20 cellular contexts compared by ENCODE assay signal in genomic region chr5:36719266-36719665, GRCh38.
A peak's percentile ranks its signal among the peaks of the same experiment; 100 is the strongest.
DNase-seq lines count a peak whose midpoint lies in the region; ATAC-seq, FAIRE-seq and TF ChIP-seq lines count a peak whose summit lies in the region.
"Had no signal": no experiment of that assay in that cellular context is flagged by ENCODE, and none has a peak within 500 bp of the region (broad histone marks: within the 10 kb centered on the region; RNA-seq: fewer than 3 reads in every experiment).

No MANE protein-coding gene starts in this region.

- H3K36me3 ChIP-seq in HepG2 (replicated peaks in 1 of 2; ENCODE audit: control insufficient read depth in 1 of 2, insufficient read depth in 2 of 2, low read length in 2 of 2), result no peaks in the 10 kb centered on the region
- H3K36me3 ChIP-seq: BE2C had no signal

- H4K20me1 ChIP-seq in HepG2 (ENCODE audit: insufficient read depth, low read length), result no peaks in the 10 kb centered on the region

- H3K4me3 ChIP-seq in HepG2 (replicated peaks in 1 of 3; ENCODE audit: insufficient read depth in 1 of 3, low read depth in 2 of 3, low read length in 3 of 3), result no peak overlapping the region

- TF ChIP-seq EP300 in HepG2 (IDR thresholded peaks at IDR 0.05; ENCODE audit: low read depth in 2 of 2, low read length in 2 of 2) (no peak), HepG2 (CRISPR knock-in tag; IDR thresholded peaks at IDR 0.05; ENCODE audit: borderline replicate concordance) (no peak)

- H3K27ac ChIP-seq in HepG2 (ENCODE audit: extremely low read length, insufficient read depth, low read length), result no peak overlapping the region
- H3K27ac ChIP-seq: HL-60 had no signal

- H3K9me3 ChIP-seq in HepG2 (ENCODE audit: low read length), result no peaks in the 10 kb centered on the region
- H3K9me3 ChIP-seq: BE2C, Caco-2 had no signal

- TF ChIP-seq POLR2A in HepG2 (IDR thresholded peaks at IDR 0.05; ENCODE audit: insufficient read depth in 1 of 2, low read depth in 2 of 2, low read length in 2 of 2), result no peak

- ATAC-seq in HepG2 (no peak), GM21528 (IDR thresholded peaks at IDR 0.05; ENCODE audit: low FRiP score, unreplicated experiment) (no peak), HG02571 (IDR thresholded peaks at IDR 0.05; ENCODE audit: unreplicated experiment) (no peak), HG03139 (IDR thresholded peaks at IDR 0.05; ENCODE audit: unreplicated experiment) (no peak)

- POLR2A ChIA-PET in HepG2 (lab: Yijun Ruan, JAX), result no interaction called here

- intact Hi-C loops in HepG2 (cut with micrococcal nuclease; ENCODE audit: unreplicated experiment), result loop anchor here (5.0 kb wide), 1 partner anchor 393 kb away; no protein-coding TSS in a partner anchor

- in situ Hi-C loops in HepG2 (cut with HindIII; ENCODE audit: extremely low pct_ligation_motif_present, low pct_unique_long_range_greater_than_20kb), result no loop called here

- H3K27me3 ChIP-seq in HepG2 (ENCODE audit: control insufficient read depth in 1 of 2, insufficient read depth in 2 of 2, low read length in 2 of 2), result no peaks in the 10 kb centered on the region

- no peak overlapping the region for H2AFZ ChIP-seq in HepG2 (ENCODE audit: low read length)

- WGBS in HepG2 (ENCODE audit: low lambda C conversion rate), result 36% methylated on average over 2 of the region's 2 CpGs

- DNase-seq in amniotic epithelial cell (ENCODE audit: low read depth) (peak; percentile 4), fibroblast of gingiva (ENCODE audit: low read depth) (peak; percentile 24), HepG2 (ENCODE audit: low spot score) (no peak), COLO829 (ENCODE audit: low spot score) (no peak)
- DNase-seq: ACHN; BE2C; C1 segment of cervical spinal cord; Caco-2; CD4-positive, CD25-positive, alpha-beta regulatory T cell; CD8-positive, alpha-beta memory T cell; GDM1; H9; KG1 had no signal

- TF ChIP-seq CTCF in HepG2 (CRISPR knock-in tag; IDR thresholded peaks at IDR 0.05), result no peak

- H3K9ac ChIP-seq in HepG2 (ENCODE audit: insufficient read depth, low read depth, low read length), result no peak overlapping the region

- FAIRE-seq in HepG2 (lab: Jason Lieb, UNC), result no peak
- FAIRE-seq: A204.1, D721Med, H1 had no signal

- no peak overlapping the region for H3K4me2 ChIP-seq in HepG2 (ENCODE audit: low read depth, low read length)

- no peak for TF ChIP-seq RAD21 in HepG2 (CRISPR knock-in tag; IDR thresholded peaks at IDR 0.05)

- no peaks in the 10 kb centered on the region for H3K4me1 ChIP-seq in HepG2 (ENCODE audit: insufficient read depth, low read length)
- H3K4me1 ChIP-seq: BE2C, Caco-2 had no signal

- no peaks in the 10 kb centered on the region for H3K79me2 ChIP-seq in HepG2 (ENCODE audit: insufficient read depth, low read length)

- BruUV-seq in HepG2 (replicated peaks; lab: Mats Ljungman, UMichigan), result no TSS peak

- CTCF ChIA-PET in HepG2 (lab: Yijun Ruan, JAX; ENCODE audit: low intra/inter-chr PET ratio, low total read pairs), result no interaction called here

TF ChIP-seq in HepG2, 621 proteins besides CTCF, POLR2A, EP300 and RAD21:
- peak; percentile 15; the same call in 1 of the 2 replicates for TF ChIP-seq CEBPB (IDR thresholded peaks at IDR 0.05; ENCODE audit: borderline replicate concordance, low read depth, low read length)
- TF ChIP-seq, protein P1, sequence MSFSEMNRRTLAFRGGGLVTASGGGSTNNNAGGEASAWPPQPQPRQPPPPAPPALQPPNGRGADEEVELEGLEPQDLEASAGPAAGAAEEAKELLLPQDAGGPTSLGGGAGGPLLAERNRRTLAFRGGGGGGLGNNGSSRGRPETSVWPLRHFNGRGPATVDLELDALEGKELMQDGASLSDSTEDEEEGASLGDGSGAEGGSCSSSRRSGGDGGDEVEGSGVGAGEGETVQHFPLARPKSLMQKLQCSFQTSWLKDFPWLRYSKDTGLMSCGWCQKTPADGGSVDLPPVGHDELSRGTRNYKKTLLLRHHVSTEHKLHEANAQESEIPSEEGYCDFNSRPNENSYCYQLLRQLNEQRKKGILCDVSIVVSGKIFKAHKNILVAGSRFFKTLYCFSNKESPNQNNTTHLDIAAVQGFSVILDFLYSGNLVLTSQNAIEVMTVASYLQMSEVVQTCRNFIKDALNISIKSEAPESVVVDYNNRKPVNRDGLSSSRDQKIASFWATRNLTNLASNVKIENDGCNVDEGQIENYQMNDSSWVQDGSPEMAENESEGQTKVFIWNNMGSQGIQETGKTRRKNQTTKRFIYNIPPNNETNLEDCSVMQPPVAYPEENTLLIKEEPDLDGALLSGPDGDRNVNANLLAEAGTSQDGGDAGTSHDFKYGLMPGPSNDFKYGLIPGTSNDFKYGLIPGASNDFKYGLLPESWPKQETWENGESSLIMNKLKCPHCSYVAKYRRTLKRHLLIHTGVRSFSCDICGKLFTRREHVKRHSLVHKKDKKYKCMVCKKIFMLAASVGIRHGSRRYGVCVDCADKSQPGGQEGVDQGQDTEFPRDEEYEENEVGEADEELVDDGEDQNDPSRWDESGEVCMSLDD (CRISPR knock-in tag; IDR thresholded peaks at IDR 0.05; ENCODE audit: borderline replicate concordance), result no peak

Comparison
In these comparisons a context has a peak if more than half of its experiments do, and no peak if none do; other contexts are left out.
1. DNase-seq: peak in amniotic epithelial cell (single experiment) and fibroblast of gingiva (single experiment); none in HepG2 (single experiment) and COLO829 (single experiment).